ENCODE assay signal across 1 cellular context in genomic region chr3:150763841-150764483, GRCh38.
TF ChIP-seq lines count a peak whose summit lies in the region.

No MANE protein-coding gene starts in this region.

TF ChIP-seq in HepG2, 621 proteins besides CTCF, POLR2A, EP300 and RAD21 (continued from another document and continues in another):
- no peak for TF ChIP-seq ZBTB40 (IDR thresholded peaks at IDR 0.05)
- TF ChIP-seq ZBTB40 (CRISPR knock-in tag; IDR thresholded peaks at IDR 0.05) = no peak
- no peak for TF ChIP-seq ZNF446 (CRISPR knock-in tag; IDR thresholded peaks at IDR 0.05)
- no peak for TF ChIP-seq ZNF710 (CRISPR knock-in tag; IDR thresholded peaks at IDR 0.05; ENCODE audit: borderline replicate concordance)
- TF ChIP-seq RXRB (CRISPR knock-in tag; IDR thresholded peaks at IDR 0.05; ENCODE audit: borderline replicate concordance) = no peak; the same call in 1 of the 2 replicates
- TF ChIP-seq TEAD3 (CRISPR knock-in tag; optimal IDR thresholded peaks at IDR 0.05; ENCODE audit: borderline replicate concordance) = no peak
- TF ChIP-seq SKI (IDR thresholded peaks at IDR 0.05; ENCODE audit: partially characterized antibody) = no peak
- TF ChIP-seq PLSCR1 (CRISPR knock-in tag; IDR thresholded peaks at IDR 0.05; ENCODE audit: borderline replicate concordance) = no peak
- TF ChIP-seq ZNF772 (CRISPR knock-in tag; IDR thresholded peaks at IDR 0.05) = peak; percentile 41; the same call in 1 of the 2 replicates
- no peak for TF ChIP-seq ZNF281 (CRISPR knock-in tag; IDR thresholded peaks at IDR 0.05; ENCODE audit: borderline replicate concordance)
- peak in 1 of 2 experiments; percentile 36; a peak in 1 of 4 replicates for TF ChIP-seq REST (IDR thresholded peaks at IDR 0.05; ENCODE audit: borderline replicate concordance in 1 of 2, low read depth in 1 of 2, low read length in 2 of 2)
- no peak for TF ChIP-seq RERE (CRISPR knock-in tag; IDR thresholded peaks at IDR 0.05; ENCODE audit: low read depth)
- peak; percentile 49 for TF ChIP-seq STAG1 (CRISPR knock-in tag; IDR thresholded peaks at IDR 0.05)
- no peak for TF ChIP-seq ZNF547 (CRISPR knock-in tag; IDR thresholded peaks at IDR 0.05)
- TF ChIP-seq ZBED4 (CRISPR knock-in tag; IDR thresholded peaks at IDR 0.05; ENCODE audit: borderline replicate concordance) = no peak
- TF ChIP-seq ZNF577 (CRISPR knock-in tag; IDR thresholded peaks at IDR 0.05; ENCODE audit: borderline replicate concordance, low read depth) = no peak
